26 cellular contexts compared by ENCODE assay signal in genomic region chr3:65600888-65601287, GRCh38.
DNase-seq lines count a peak whose midpoint lies in the region; ATAC-seq, FAIRE-seq and TF ChIP-seq lines count a peak whose summit lies in the region.
"Had no signal": no experiment of that assay in that cellular context is flagged by ENCODE, and none has a peak within 500 bp of the region (broad histone marks: within the 10 kb centered on the region; RNA-seq: fewer than 3 reads in every experiment).

No MANE protein-coding gene starts in this region.

- in situ Hi-C loops in HepG2 (cut with HindIII; ENCODE audit: extremely low pct_ligation_motif_present, low pct_unique_long_range_greater_than_20kb): no loop called here
- in situ Hi-C loops in IMR-90 (cut with MboI; ENCODE audit: low sequenced_read_pairs): no loop called here

- H3K4me1 Mint-ChIP-seq in progenitor cell of endocrine pancreas (ENCODE audit: low read depth): peaks cover 16% of the 10 kb centered on the region
- no peaks in the 10 kb centered on the region for H3K4me1 Mint-ChIP-seq in activated T-helper 17 cell treated with anti-CD3 and anti-CD28 coated beads, Interleukin-2, amount 50 U/mL, for 72 hours
- no peaks in the 10 kb centered on the region for H3K4me1 Mint-ChIP-seq in natural killer cell treated with Interleukin-12 subunit alpha and Interleukin-12 subunit beta and Interleukin-15 and Interleukin-18, amount 100 ng/mL, for 72 hours (ENCODE audit: low read depth in 2 of 2)
- H3K4me1 Mint-ChIP-seq: CD14-positive monocyte; CD4-positive, alpha-beta memory T cell; CD4-positive, CD25-positive, alpha-beta regulatory T cell; CD8-positive, alpha-beta memory T cell had no signal

- DNase-seq in HepG2 (ENCODE audit: low spot score): no peak
- no peak for DNase-seq in right lobe of liver
- no peak for DNase-seq in IMR-90
- DNase-seq in H1 (ENCODE audit: low read depth in 1 of 2, low spot score in 2 of 2): no peak
- no peak for DNase-seq in progenitor cell of endocrine pancreas (ENCODE audit: low spot score, unreplicated experiment)
- no peak for DNase-seq in activated CD4-positive, alpha-beta T cell treated with anti-CD3 and anti-CD28 coated beads for 4 hours
- no peak for DNase-seq in natural killer cell treated with Interleukin-12 subunit alpha and Interleukin-12 subunit beta and Interleukin-15 and Interleukin-18, amount 100 ng/mL, for 72 hours (ENCODE audit: low spot score)
- DNase-seq: ACHN; BE2C; CD4-positive, alpha-beta memory T cell; CD4-positive, CD25-positive, alpha-beta regulatory T cell; CD8-positive, alpha-beta memory T cell; COR-L47; DMS 273 treated with DMSO at 0.1 percent for 48 hours; DMS153; DMS53; DMS79; DND-41; EL; GDM1 had no signal

- H2BK120ac ChIP-seq in IMR-90 (ENCODE audit: low read depth, low read length) (no peak overlapping the region), H1 (replicated peaks; ENCODE audit: low read depth, low read length) (no peak overlapping the region)

- H3K36me3 Mint-ChIP-seq in progenitor cell of endocrine pancreas (ENCODE audit: insufficient read depth): no peaks in the 10 kb centered on the region
- no peaks in the 10 kb centered on the region for H3K36me3 Mint-ChIP-seq in activated T-helper 17 cell treated with anti-CD3 and anti-CD28 coated beads, Interleukin-2, amount 50 U/mL, for 72 hours (ENCODE audit: low read depth)
- no peaks in the 10 kb centered on the region for H3K36me3 Mint-ChIP-seq in natural killer cell treated with Interleukin-12 subunit alpha and Interleukin-12 subunit beta and Interleukin-15 and Interleukin-18, amount 100 ng/mL, for 72 hours
- H3K36me3 Mint-ChIP-seq: CD14-positive monocyte; CD4-positive, alpha-beta memory T cell; CD4-positive, CD25-positive, alpha-beta regulatory T cell; CD8-positive, alpha-beta memory T cell had no signal

- TF ChIP-seq RAD21 in HepG2 (CRISPR knock-in tag; IDR thresholded peaks at IDR 0.05) (no peak), IMR-90 (IDR thresholded peaks at IDR 0.05; ENCODE audit: low read length) (no peak), H1 (IDR thresholded peaks at IDR 0.05 in 1 of 2, conservative IDR thresholded peaks at IDR 0.05 in 1 of 2; ENCODE audit: low read depth in 2 of 2, low read length in 2 of 2) (no peak)

- TF ChIP-seq EP300 in HepG2 (IDR thresholded peaks at IDR 0.05; ENCODE audit: low read depth in 2 of 2, low read length in 2 of 2): no peak
- no peak for TF ChIP-seq EP300 in HepG2 (CRISPR knock-in tag; IDR thresholded peaks at IDR 0.05; ENCODE audit: borderline replicate concordance)
- TF ChIP-seq EP300 in H1 (IDR thresholded peaks at IDR 0.05; ENCODE audit: borderline replicate concordance in 1 of 2, low read depth in 2 of 2, low read length in 2 of 2): no peak

- intact Hi-C loops in HepG2 (cut with micrococcal nuclease; ENCODE audit: unreplicated experiment): no loop called here
- intact Hi-C loops in right lobe of liver (cut with DNase I): no loop called here
- intact Hi-C loops in IMR-90 (cut with micrococcal nuclease): no loop called here

- no peak overlapping the region for H2BK12ac ChIP-seq in H1 (ENCODE audit: low read depth, low read length)

- no peak overlapping the region for H3K23ac ChIP-seq in IMR-90 (ENCODE audit: low read depth, low read length)
- no peak overlapping the region for H3K23ac ChIP-seq in H1 (ENCODE audit: insufficient read length)

- H3K9me3 Mint-ChIP-seq in progenitor cell of endocrine pancreas (ENCODE audit: low read depth): no peaks in the 10 kb centered on the region
- H3K9me3 Mint-ChIP-seq in activated T-helper 17 cell treated with anti-CD3 and anti-CD28 coated beads, Interleukin-2, amount 50 U/mL, for 72 hours: peaks cover 3% of the 10 kb centered on the region
- peaks cover 2% of the 10 kb centered on the region for H3K9me3 Mint-ChIP-seq in natural killer cell treated with Interleukin-12 subunit alpha and Interleukin-12 subunit beta and Interleukin-15 and Interleukin-18, amount 100 ng/mL, for 72 hours

- H3K79me2 ChIP-seq in HepG2 (ENCODE audit: insufficient read depth, low read length) (peaks cover 3% of the 10 kb centered on the region), H1 (ENCODE audit: control insufficient read depth in 1 of 2, insufficient read depth in 2 of 2, low read length in 2 of 2) (peaks cover 0 to 31% of the 10 kb centered on the region in 2 experiments; a peak in 3 of 4 replicates)

- BruUV-seq in HepG2 (replicated peaks; lab: Mats Ljungman, UMichigan) (no TSS peak), IMR-90 (replicated peaks; lab: Mats Ljungman, UMichigan) (no TSS peak)

- no peak overlapping the region for H4K91ac ChIP-seq in IMR-90 (ENCODE audit: insufficient read depth, low read depth, low read length)
- no peak overlapping the region for H4K91ac ChIP-seq in H1 (replicated peaks; ENCODE audit: insufficient read length, low read length)

- H3K4ac ChIP-seq in IMR-90 (ENCODE audit: low read depth, low read length) (no peak overlapping the region), H1 (replicated peaks; ENCODE audit: insufficient read length, low read depth, low read length) (no peak overlapping the region)

- H3K27ac ChIP-seq in HepG2 (ENCODE audit: extremely low read length, insufficient read depth, low read length): no peak overlapping the region
- no peak overlapping the region for H3K27ac ChIP-seq in right lobe of liver
- H3K27ac ChIP-seq in IMR-90 (ENCODE audit: insufficient read depth, low read length): no peak overlapping the region
- H3K27ac ChIP-seq in H1 (ENCODE audit: low read depth, low read length): no peak overlapping the region
- H3K27ac ChIP-seq: 22Rv1, BLaER1 had no signal

- H4K20me1 ChIP-seq in HepG2 (ENCODE audit: insufficient read depth, low read length) (peaks cover 12% of the 10 kb centered on the region), IMR-90 (ENCODE audit: insufficient read depth, low read length) (peaks cover 6% of the 10 kb centered on the region; the same call in 1 of the 2 replicates), H1 (replicated peaks in 1 of 2; ENCODE audit: control insufficient read depth in 1 of 2, insufficient read depth in 2 of 2, low read length in 2 of 2) (no peaks in the 10 kb centered on the region)
- H4K20me1 ChIP-seq: BLaER1 had no signal

- no peaks in the 10 kb centered on the region for H3K27me3 Mint-ChIP-seq in progenitor cell of endocrine pancreas
- peaks cover 6% of the 10 kb centered on the region for H3K27me3 Mint-ChIP-seq in activated T-helper 17 cell treated with anti-CD3 and anti-CD28 coated beads, Interleukin-2, amount 50 U/mL, for 72 hours
- H3K27me3 Mint-ChIP-seq in natural killer cell treated with Interleukin-12 subunit alpha and Interleukin-12 subunit beta and Interleukin-15 and Interleukin-18, amount 100 ng/mL, for 72 hours: peaks cover 0 to 11% of the 10 kb centered on the region in 2 donors

- H3K4me3 ChIP-seq in HepG2 (replicated peaks in 1 of 3; ENCODE audit: insufficient read depth in 1 of 3, low read depth in 2 of 3, low read length in 3 of 3): no peak overlapping the region
- H3K4me3 ChIP-seq in right lobe of liver: no peak overlapping the region
- no peak overlapping the region for H3K4me3 ChIP-seq in IMR-90 (ENCODE audit: insufficient read depth, low read depth, low read length)
- H3K4me3 ChIP-seq in H1 (ENCODE audit: extremely low read depth in 1 of 4, insufficient read depth in 2 of 4, low read depth in 3 of 4, low read length in 4 of 4): no peak overlapping the region
- H3K4me3 ChIP-seq: BLaER1, GM12878 had no signal

- H3K9me3 ChIP-seq in HepG2 (ENCODE audit: low read length): no peaks in the 10 kb centered on the region
- H3K9me3 ChIP-seq in right lobe of liver: no peaks in the 10 kb centered on the region
- H3K9me3 ChIP-seq in IMR-90 (ENCODE audit: control insufficient read depth, insufficient read depth, low read length): no peaks in the 10 kb centered on the region
- H3K9me3 ChIP-seq in H1 (ENCODE audit: insufficient read depth in 2 of 2, low read depth in 1 of 2, low read length in 1 of 2): no peaks in the 10 kb centered on the region
- H3K9me3 ChIP-seq: BE2C had no signal

- no peak for TF ChIP-seq POLR2A in HepG2 (IDR thresholded peaks at IDR 0.05; ENCODE audit: insufficient read depth in 1 of 2, low read depth in 2 of 2, low read length in 2 of 2)
- no peak for TF ChIP-seq POLR2A in right lobe of liver (IDR thresholded peaks at IDR 0.05)
- TF ChIP-seq POLR2A in IMR-90 (IDR thresholded peaks at IDR 0.05; ENCODE audit: low read depth, low read length): no peak
- no peak for TF ChIP-seq POLR2A in H1 (IDR thresholded peaks at IDR 0.05; ENCODE audit: control extremely low read depth in 1 of 2, low read depth in 2 of 2, low read length in 2 of 2)

- peaks cover 4% of the 10 kb centered on the region; the same call in 1 of the 2 replicates for H3K9me1 ChIP-seq in IMR-90 (ENCODE audit: insufficient read depth, low read length)

- H3K4me1 ChIP-seq in HepG2 (ENCODE audit: insufficient read depth, low read length) (no peaks in the 10 kb centered on the region), right lobe of liver (peaks cover 0 to 4% (median 0%) of the 10 kb centered on the region in 4 donors), IMR-90 (ENCODE audit: control insufficient read depth, insufficient read depth, low read length) (peaks cover 6% of the 10 kb centered on the region; the same call in 1 of the 2 replicates), H1 (replicated peaks in 1 of 4; ENCODE audit: control insufficient read depth in 3 of 4, insufficient read depth in 4 of 4, low read length in 3 of 4) (peaks cover 6 to 17% (median 10%) of the 10 kb centered on the region in 4 experiments; a peak in 6 of 7 replicates)

- H3K23me2 ChIP-seq in H1 (ENCODE audit: low read depth, low read length): peaks cover 15% of the 10 kb centered on the region

- H2BK20ac ChIP-seq in IMR-90 (ENCODE audit: low read depth, low read length) (no peak overlapping the region), H1 (ENCODE audit: low read length) (no peak overlapping the region)

- WGBS in HepG2 (ENCODE audit: low lambda C conversion rate): 90% methylated on average over 2 of the region's 2 CpGs
- WGBS in right lobe of liver (ENCODE audit: insufficient coverage, low coverage, low lambda C conversion rate, missing lambda C conversion rate): 55% methylated on average over 2 of the region's 2 CpGs
- WGBS in IMR-90 (ENCODE audit: extremely low coverage in 2 of 2, insufficient read length in 1 of 2), 2 experiments: no CpG with 5 or more reads among the region's 2 CpGs
- 93% methylated on average over 2 of the region's 2 CpGs; no CpG with 5 or more reads in 1 of the 2 experiments for WGBS in H1 (ENCODE audit: extremely low coverage in 1 of 2, insufficient coverage in 1 of 2, insufficient read length in 1 of 2, insufficient replicate concordance in 2 of 2, low coverage in 1 of 2, low lambda C conversion rate in 2 of 2, missing lambda C conversion rate in 1 of 2), 2 experiments

- H2BK15ac ChIP-seq in IMR-90 (ENCODE audit: low read depth, low read length): no peak overlapping the region
- no peak overlapping the region for H2BK15ac ChIP-seq in H1 (ENCODE audit: low read length)

- TF ChIP-seq CTCF in HepG2 (CRISPR knock-in tag; IDR thresholded peaks at IDR 0.05) (no peak), right lobe of liver (IDR thresholded peaks at IDR 0.05) (no peak), IMR-90 (conservative IDR thresholded peaks at IDR 0.05; ENCODE audit: low read depth, low read length) (no peak), H1 (IDR thresholded peaks at IDR 0.05; ENCODE audit: control extremely low read depth in 1 of 3, insufficient read depth in 1 of 3, low read depth in 1 of 3, low read length in 3 of 3) (no peak), progenitor cell of endocrine pancreas (IDR thresholded peaks at IDR 0.05; ENCODE audit: unreplicated experiment) (no peak)

- ATAC-seq in HepG2 (no peak), right lobe of liver (no peak), IMR-90 (ENCODE audit: low read depth) (no peak)
- ATAC-seq in activated T-helper 17 cell treated with anti-CD3 and anti-CD28 coated beads, Interleukin-2, amount 50 U/mL, for 72 hours (replicated peaks): no peak
- no peak for ATAC-seq in natural killer cell treated with Interleukin-12 subunit alpha and Interleukin-12 subunit beta and Interleukin-15 and Interleukin-18, amount 100 ng/mL, for 72 hours
- ATAC-seq: GM12878 had no signal

- H2BK5ac ChIP-seq in IMR-90 (ENCODE audit: low read depth, low read length, poor library complexity, severe bottlenecking) (no peak overlapping the region), H1 (ENCODE audit: low read depth, low read length) (no peak overlapping the region)

- H2AK9ac ChIP-seq in IMR-90 (replicated peaks; ENCODE audit: low read depth, low read length, poor library complexity): no peak overlapping the region

- CTCF ChIA-PET in HepG2 (lab: Yijun Ruan, JAX; ENCODE audit: low intra/inter-chr PET ratio, low total read pairs): no interaction called here
- CTCF ChIA-PET in IMR-90 (lab: Yijun Ruan, JAX): no interaction called here
- CTCF ChIA-PET in H1 (lab: Charles Lee; ENCODE audit: partially characterized antibody): interaction anchor here (1.9 kb wide), 1 partner anchor 31 kb away, joined by 7 read pairs; no protein-coding TSS in a partner anchor

- H3K27ac Mint-ChIP-seq in progenitor cell of endocrine pancreas: peak overlapping the region; percentile 78
- no peak overlapping the region for H3K27ac Mint-ChIP-seq in activated T-helper 17 cell treated with anti-CD3 and anti-CD28 coated beads, Interleukin-2, amount 50 U/mL, for 72 hours
- no peak overlapping the region for H3K27ac Mint-ChIP-seq in natural killer cell treated with Interleukin-12 subunit alpha and Interleukin-12 subunit beta and Interleukin-15 and Interleukin-18, amount 100 ng/mL, for 72 hours
- H3K27ac Mint-ChIP-seq: CD14-positive monocyte; CD4-positive, alpha-beta memory T cell; CD4-positive, CD25-positive, alpha-beta regulatory T cell; CD8-positive, alpha-beta memory T cell had no signal

- no peak overlapping the region for H2AK5ac ChIP-seq in IMR-90 (ENCODE audit: low read depth, low read length)
- H2AK5ac ChIP-seq in H1 (ENCODE audit: low read depth, low read length): no peak overlapping the region

- peaks cover 13 to 28% of the 10 kb centered on the region in 2 experiments for H3K79me1 ChIP-seq in IMR-90 (ENCODE audit: low read depth in 1 of 2, low read length in 2 of 2)
- no peaks in the 10 kb centered on the region for H3K79me1 ChIP-seq in H1 (ENCODE audit: low read depth, low read length)

- FAIRE-seq in HepG2 (lab: Jason Lieb, UNC): no peak
- no peak for FAIRE-seq in H1 (lab: Jason Lieb, UNC)
- FAIRE-seq: GM12878, GM19239 had no signal

- H4K8ac ChIP-seq in IMR-90 (ENCODE audit: low read depth in 2 of 2, low read length in 2 of 2) (no peak overlapping the region), H1 (ENCODE audit: extremely low read depth, insufficient read depth, low read length) (no peak overlapping the region)

- H4K5ac ChIP-seq in IMR-90 (ENCODE audit: low read depth, low read length): no peak overlapping the region
- no peak overlapping the region for H4K5ac ChIP-seq in H1 (ENCODE audit: insufficient read length, low read depth, low read length)

- H2AFZ ChIP-seq in HepG2 (ENCODE audit: low read length) (no peak overlapping the region), IMR-90 (replicated peaks; ENCODE audit: low read length, poor library complexity) (no peak overlapping the region), H1 (ENCODE audit: low read length) (no peak overlapping the region)

- H3K36me3 ChIP-seq in HepG2 (replicated peaks in 1 of 2; ENCODE audit: control insufficient read depth in 1 of 2, insufficient read depth in 2 of 2, low read length in 2 of 2): 0 out of 5 replicates have a peak, but pooled peaks cover 0 to 5% of the 10 kb centered on the region in 2 experiments
- no peaks in the 10 kb centered on the region for H3K36me3 ChIP-seq in right lobe of liver
- H3K36me3 ChIP-seq in IMR-90 (ENCODE audit: control insufficient read depth, insufficient read depth, low read length): no peaks in the 10 kb centered on the region
- no peaks in the 10 kb centered on the region for H3K36me3 ChIP-seq in H1 (ENCODE audit: control insufficient read depth in 2 of 4, insufficient read depth in 4 of 4, low read length in 3 of 4)
- H3K36me3 ChIP-seq: BE2C, BLaER1 had no signal

- H3K14ac ChIP-seq in IMR-90 (replicated peaks; ENCODE audit: low read depth, low read length) (no peak overlapping the region), H1 (ENCODE audit: insufficient read length) (no peak overlapping the region)

- no peak overlapping the region for H3K9ac ChIP-seq in HepG2 (ENCODE audit: insufficient read depth, low read depth, low read length)
- no peak overlapping the region for H3K9ac ChIP-seq in IMR-90 (ENCODE audit: low read depth, low read length)
- no peak overlapping the region for H3K9ac ChIP-seq in H1 (replicated peaks in 1 of 4; ENCODE audit: extremely low read depth in 1 of 4, low read depth in 3 of 4, low read length in 3 of 4)
- H3K9ac ChIP-seq: BLaER1 had no signal

- dilution Hi-C loops in IMR-90 (cut with HindIII; ENCODE audit: low sequenced_read_pairs, unreplicated experiment): no loop called here

- H3K4me2 ChIP-seq in HepG2 (ENCODE audit: low read depth, low read length) (no peak overlapping the region), IMR-90 (ENCODE audit: low read depth, low read length) (no peak overlapping the region), H1 (ENCODE audit: insufficient read depth in 1 of 2, low read depth in 2 of 2, low read length in 2 of 2) (no peak overlapping the region)
- H3K4me2 ChIP-seq: BLaER1 had no signal

- no peaks in the 10 kb centered on the region for H3K27me3 ChIP-seq in HepG2 (ENCODE audit: control insufficient read depth in 1 of 2, insufficient read depth in 2 of 2, low read length in 2 of 2)
- no peaks in the 10 kb centered on the region for H3K27me3 ChIP-seq in right lobe of liver
- no peaks in the 10 kb centered on the region for H3K27me3 ChIP-seq in IMR-90 (ENCODE audit: control insufficient read depth, insufficient read depth, low read length)
- H3K27me3 ChIP-seq in H1 (replicated peaks in 1 of 4; ENCODE audit: control insufficient read depth in 3 of 4, extremely low read depth in 1 of 4, insufficient read depth in 3 of 4, low read length in 3 of 4): no peaks in the 10 kb centered on the region
- H3K27me3 ChIP-seq: BE2C, BLaER1 had no signal

- H3K18ac ChIP-seq in IMR-90 (ENCODE audit: low read depth, low read length) (no peak overlapping the region), H1 (ENCODE audit: extremely low read depth, low read length) (no peak overlapping the region)

- POLR2A ChIA-PET in HepG2 (lab: Yijun Ruan, JAX): no interaction called here
- POLR2A ChIA-PET in IMR-90 (lab: Charles Lee; ENCODE audit: unreplicated experiment): no interaction called here
- POLR2A ChIA-PET in H1 (lab: Charles Lee; ENCODE audit: partially characterized antibody): interaction anchor here (0.6 to 1.3 kb wide), 2 partner anchors 36 to 621 kb away, joined by 3 read pairs; no protein-coding TSS in a partner anchor

- H3K56ac ChIP-seq in IMR-90 (ENCODE audit: extremely low read depth, insufficient read depth, low read length) (no peak overlapping the region), H1 (replicated peaks; ENCODE audit: insufficient read length, low read depth, low read length) (no peak overlapping the region)

- no peak overlapping the region for H3K4me3 Mint-ChIP-seq in progenitor cell of endocrine pancreas (ENCODE audit: low read depth)
- no peak overlapping the region for H3K4me3 Mint-ChIP-seq in activated T-helper 17 cell treated with anti-CD3 and anti-CD28 coated beads, Interleukin-2, amount 50 U/mL, for 72 hours
- H3K4me3 Mint-ChIP-seq in natural killer cell treated with Interleukin-12 subunit alpha and Interleukin-12 subunit beta and Interleukin-15 and Interleukin-18, amount 100 ng/mL, for 72 hours: no peak overlapping the region
- H3K4me3 Mint-ChIP-seq: CD14-positive monocyte; CD4-positive, alpha-beta memory T cell; CD4-positive, CD25-positive, alpha-beta regulatory T cell; CD8-positive, alpha-beta memory T cell had no signal

Comparison
In these comparisons a context has a peak if more than half of its experiments do, and no peak if none do; other contexts are left out.
1. Of the 41 proteins assayed by ChIP-seq in both HepG2 and H1: peak only in HepG2: none; only in H1: none; in both: MAFK; in neither: 40.